ENCODE assay signal across 1 cellular context in genomic region chr11:66559141-66559861, GRCh38.
TF ChIP-seq lines count a peak whose summit lies in the region.

No MANE protein-coding gene starts in this region.

TF ChIP-seq in K562, 482 proteins besides CTCF, POLR2A, EP300 and RAD21 (continued from another document and continues in another):
- TF ChIP-seq ILK (tag; IDR thresholded peaks at IDR 0.05; ENCODE audit: borderline replicate concordance, low read depth) = no peak
- TF ChIP-seq ZNF263 (CRISPR knock-in tag; IDR thresholded peaks at IDR 0.05; ENCODE audit: borderline replicate concordance) = no peak
- no peak for TF ChIP-seq THRAP3 (IDR thresholded peaks at IDR 0.05; ENCODE audit: borderline replicate concordance)
- TF ChIP-seq FOSL1 (tag; conservative IDR thresholded peaks at IDR 0.05) = no peak
- peak; percentile 34; the same call in 1 of the 2 replicates for TF ChIP-seq MBD2 (IDR thresholded peaks at IDR 0.05; ENCODE audit: borderline replicate concordance, low read depth)
- TF ChIP-seq BHLHE40 (IDR thresholded peaks at IDR 0.05; ENCODE audit: low read length) = no peak
- no peak for TF ChIP-seq SREBF1 (IDR thresholded peaks at IDR 0.05; ENCODE audit: borderline replicate concordance, low read depth, low read length)
- TF ChIP-seq ZNF184 (CRISPR knock-in tag; IDR thresholded peaks at IDR 0.05) = no peak
- no peak for TF ChIP-seq RERE (CRISPR knock-in tag; IDR thresholded peaks at IDR 0.05; ENCODE audit: borderline replicate concordance)
- no peak for TF ChIP-seq CUX1 (CRISPR knock-in tag; IDR thresholded peaks at IDR 0.05)
- TF ChIP-seq ZFP36 (IDR thresholded peaks at IDR 0.05; ENCODE audit: low read depth, low read length, partially characterized antibody) = no peak
- no peak for TF ChIP-seq ZNF609 (CRISPR knock-in tag; IDR thresholded peaks at IDR 0.05; ENCODE audit: borderline replicate concordance)
- no peak for TF ChIP-seq SAP30 (IDR thresholded peaks at IDR 0.05; ENCODE audit: borderline replicate concordance, insufficient read depth, low read depth, low read length, poor library complexity, severe bottlenecking)
- TF ChIP-seq ARHGAP35 (IDR thresholded peaks at IDR 0.05; ENCODE audit: partially characterized antibody) = no peak
- TF ChIP-seq ETV6 (IDR thresholded peaks at IDR 0.05; ENCODE audit: borderline replicate concordance in 1 of 2, low read depth in 2 of 2, low read length in 1 of 2) = no peak
- peak; percentile 63; the same call in 1 of the 2 replicates for TF ChIP-seq ETV6 (CRISPR knock-in tag; IDR thresholded peaks at IDR 0.05; ENCODE audit: borderline replicate concordance)
- TF ChIP-seq SMAD2 (IDR thresholded peaks at IDR 0.05; ENCODE audit: low read depth, low read length) = no peak
- no peak for TF ChIP-seq PATZ1 (CRISPR knock-in tag; IDR thresholded peaks at IDR 0.05; ENCODE audit: borderline replicate concordance)
- TF ChIP-seq HEY1 (CRISPR knock-in tag; IDR thresholded peaks at IDR 0.05; ENCODE audit: borderline replicate concordance) = no peak
- TF ChIP-seq IRF2 (CRISPR knock-in tag; IDR thresholded peaks at IDR 0.05) = no peak
- peak; percentile 98 for TF ChIP-seq MBD1 (CRISPR knock-in tag; IDR thresholded peaks at IDR 0.05)
- TF ChIP-seq MAFF (IDR thresholded peaks at IDR 0.05; ENCODE audit: low read length) = no peak
- peak in 1 of 2 experiments; percentile 77; a peak in 1 of 4 replicates for TF ChIP-seq FOXA3 (CRISPR knock-in tag; conservative IDR thresholded peaks at IDR 0.05 in 1 of 2, IDR thresholded peaks at IDR 0.05 in 1 of 2)
- peak in 1 of 2 experiments; percentile 87; a peak in 2 of 3 replicates for TF ChIP-seq CBX3 (IDR thresholded peaks at IDR 0.05; ENCODE audit: borderline replicate concordance in 1 of 2, low read length in 2 of 2)
- no peak for TF ChIP-seq ARID2 (IDR thresholded peaks at IDR 0.05)
- no peak for TF ChIP-seq NCOA2 (IDR thresholded peaks at IDR 0.05; ENCODE audit: partially characterized antibody in 2 of 2)
- no peak for TF ChIP-seq NBN (IDR thresholded peaks at IDR 0.05; ENCODE audit: low read depth)
- TF ChIP-seq DDX20 (tag; IDR thresholded peaks at IDR 0.05; ENCODE audit: low read depth) = no peak
- no peak for TF ChIP-seq SMARCC2 (IDR thresholded peaks at IDR 0.05; ENCODE audit: low read depth)
- peak; percentile 48; the same call in 1 of the 2 replicates for TF ChIP-seq ARID4B (CRISPR knock-in tag; IDR thresholded peaks at IDR 0.05)
